21 cellular contexts compared by ENCODE assay signal in genomic region chr22:37311761-37312312, GRCh38. TPM values are rescaled to one million over a fixed set of nuclear protein-coding genes. Genes with fewer than 3 reads are reported as not detected.
DNase-seq lines count a peak whose midpoint lies in the region; ATAC-seq and TF ChIP-seq lines count a peak whose summit lies in the region.
"Had no signal": no experiment of that assay in that cellular context is flagged by ENCODE, and none has a peak within 500 bp of the region (broad histone marks: within the 10 kb centered on the region; RNA-seq: fewer than 3 reads in every experiment).

No MANE protein-coding gene starts in this region.

- H3K27ac Mint-ChIP-seq in CD4-positive, CD25-positive, alpha-beta regulatory T cell, result peak overlapping the region in 2 of 3 donors; percentile 60 to 62
- peak overlapping the region; percentile 61 for H3K27ac Mint-ChIP-seq in activated T-helper 1 cell treated with anti-CD3 and anti-CD28 coated beads, Interleukin-12 subunit alpha, Interleukin-12 subunit beta, Interleukin-2, Interleukin-4 antibody, amounts not matched to agents 30 ng/mL and 10 ng/mL and 1 ng/mL, durations not matched to agents 14 hours and 24 hours and 36 hours
- peak overlapping the region; percentile 58 to 93 for H3K27ac Mint-ChIP-seq in natural killer cell

- intact Hi-C loops in activated T-helper 1 cell treated with anti-CD3 and anti-CD28 coated beads, Interleukin-12 subunit alpha, Interleukin-12 subunit beta, Interleukin-2, Interleukin-4 antibody, amounts not matched to agents 30 ng/mL and 10 ng/mL and 1 ng/mL, durations not matched to agents 14 hours and 24 hours and 36 hours (cut with micrococcal nuclease), result no loop called here
- intact Hi-C loops in natural killer cell (cut with micrococcal nuclease), result loop anchor here (10.0 kb wide), 1 partner anchor 183 kb away; no protein-coding TSS in a partner anchor

- H3K4me1 Mint-ChIP-seq in CD4-positive, CD25-positive, alpha-beta regulatory T cell, result peaks cover 10 to 85% (median 43%) of the 10 kb centered on the region in 4 donors
- H3K4me1 Mint-ChIP-seq in activated T-helper 1 cell treated with anti-CD3 and anti-CD28 coated beads, Interleukin-12 subunit alpha, Interleukin-12 subunit beta, Interleukin-2, Interleukin-4 antibody, amounts not matched to agents 30 ng/mL and 10 ng/mL and 1 ng/mL, durations not matched to agents 14 hours and 24 hours and 36 hours (ENCODE audit: low read depth), result peaks cover 84% of the 10 kb centered on the region
- peaks cover 67 to 83% of the 10 kb centered on the region in 2 donors for H3K4me1 Mint-ChIP-seq in natural killer cell

- no peaks in the 10 kb centered on the region for H3K27me3 Mint-ChIP-seq in CD4-positive, CD25-positive, alpha-beta regulatory T cell
- H3K27me3 Mint-ChIP-seq in activated T-helper 1 cell treated with anti-CD3 and anti-CD28 coated beads, Interleukin-12 subunit alpha, Interleukin-12 subunit beta, Interleukin-2, Interleukin-4 antibody, amounts not matched to agents 30 ng/mL and 10 ng/mL and 1 ng/mL, durations not matched to agents 14 hours and 24 hours and 36 hours (ENCODE audit: insufficient read depth), result no peaks in the 10 kb centered on the region
- no peaks in the 10 kb centered on the region for H3K27me3 Mint-ChIP-seq in natural killer cell (ENCODE audit: low read depth in 2 of 2)

- peaks cover 22% of the 10 kb centered on the region for H3K36me3 Mint-ChIP-seq in CD4-positive, CD25-positive, alpha-beta regulatory T cell
- peaks cover 41% of the 10 kb centered on the region for H3K36me3 Mint-ChIP-seq in activated T-helper 1 cell treated with anti-CD3 and anti-CD28 coated beads, Interleukin-12 subunit alpha, Interleukin-12 subunit beta, Interleukin-2, Interleukin-4 antibody, amounts not matched to agents 30 ng/mL and 10 ng/mL and 1 ng/mL, durations not matched to agents 14 hours and 24 hours and 36 hours (ENCODE audit: low read depth)
- no peaks in the 10 kb centered on the region for H3K36me3 Mint-ChIP-seq in natural killer cell

- peak overlapping the region; percentile 91 for H3K4me2 ChIP-seq in BLaER1

- H3K27ac ChIP-seq in BLaER1, result 0 out of 2 replicates have a peak overlapping the region, but pooled peaks have one; percentile 37
- no peak overlapping the region for H3K27ac ChIP-seq in CD4-positive, CD25-positive, alpha-beta regulatory T cell (ENCODE audit: insufficient read depth, low read length, poor library complexity, severe bottlenecking)
- H3K27ac ChIP-seq: coronary artery, pancreas, sigmoid colon, testis, vagina had no signal

- H3K27me3 ChIP-seq in BLaER1, result no peaks in the 10 kb centered on the region
- H3K27me3 ChIP-seq in CD4-positive, CD25-positive, alpha-beta regulatory T cell (ENCODE audit: control insufficient read depth, insufficient read depth, low read length), result no peaks in the 10 kb centered on the region
- H3K27me3 ChIP-seq: pancreas, testis, vagina had no signal

- peaks cover 100% of the 10 kb centered on the region for H3K4me1 ChIP-seq in BLaER1
- peaks cover 68% of the 10 kb centered on the region for H3K4me1 ChIP-seq in CD4-positive, CD25-positive, alpha-beta regulatory T cell (ENCODE audit: control insufficient read depth, insufficient read depth, low read length, poor library complexity, severe bottlenecking)

- H4K20me1 ChIP-seq in BLaER1, result peaks cover 14% of the 10 kb centered on the region

- DNase-seq in CD4-positive, CD25-positive, alpha-beta regulatory T cell, result no peak
- DNase-seq in activated T-helper 1 cell treated with anti-CD3 and anti-CD28 coated beads, Interleukin-12 subunit alpha, Interleukin-12 subunit beta, Interleukin-2, Interleukin-4 antibody, amounts not matched to agents 30 ng/mL and 10 ng/mL and 1 ng/mL, durations not matched to agents 14 hours and 24 hours and 36 hours (ENCODE audit: low spot score), result no peak
- DNase-seq in natural killer cell, result no peak
- no peak for DNase-seq in NCI-H1417 (lab: John Stamatoyannopoulos, UW)
- DNase-seq: activated effector memory CD4-positive, alpha-beta T cell treated with anti-CD3 and anti-CD28 coated beads, Interleukin-2, amount 50 U/mL, for 16 hours; KBM-7; NCI-H1694; NCI-H2171; NCI-H526 treated with DMSO at 0.1 percent for 48 hours; pancreas; sigmoid colon; testis had no signal

- no peak overlapping the region for H3K4me3 ChIP-seq in BLaER1
- H3K4me3 ChIP-seq in CD4-positive, CD25-positive, alpha-beta regulatory T cell (ENCODE audit: low read depth, low read length), result no peak overlapping the region
- H3K4me3 ChIP-seq: coronary artery, pancreas, sigmoid colon, testis, vagina had no signal

- no peak overlapping the region for H3K9ac ChIP-seq in BLaER1

- H3K36me3 ChIP-seq in BLaER1, result peaks cover 24% of the 10 kb centered on the region
- peaks cover 38% of the 10 kb centered on the region for H3K36me3 ChIP-seq in CD4-positive, CD25-positive, alpha-beta regulatory T cell (ENCODE audit: control insufficient read depth, insufficient read depth, low read length)
- H3K36me3 ChIP-seq: pancreas, sigmoid colon, vagina had no signal

- peaks cover 0 to 2% (median 0%) of the 10 kb centered on the region in 7 donors for H3K9me3 Mint-ChIP-seq in CD4-positive, CD25-positive, alpha-beta regulatory T cell
- H3K9me3 Mint-ChIP-seq in activated T-helper 1 cell treated with anti-CD3 and anti-CD28 coated beads, Interleukin-12 subunit alpha, Interleukin-12 subunit beta, Interleukin-2, Interleukin-4 antibody, amounts not matched to agents 30 ng/mL and 10 ng/mL and 1 ng/mL, durations not matched to agents 14 hours and 24 hours and 36 hours, result no peaks in the 10 kb centered on the region
- H3K9me3 Mint-ChIP-seq in natural killer cell, result no peaks in the 10 kb centered on the region

- TF ChIP-seq CTCF in natural killer cell (IDR thresholded peaks at IDR 0.05), result no peak

- ATAC-seq in CD4-positive, CD25-positive, alpha-beta regulatory T cell (ENCODE audit: low read depth in 2 of 2), result no peak
- ATAC-seq in natural killer cell (no peak), HG03159 (IDR thresholded peaks at IDR 0.05; ENCODE audit: unreplicated experiment) (no peak), HG03432 (IDR thresholded peaks at IDR 0.05; ENCODE audit: unreplicated experiment) (no peak)
- ATAC-seq: HCT116 had no signal

- H3K4me3 Mint-ChIP-seq in CD4-positive, CD25-positive, alpha-beta regulatory T cell, result peak overlapping the region in 1 of 4 donors; percentile 41
- no peak overlapping the region for H3K4me3 Mint-ChIP-seq in activated T-helper 1 cell treated with anti-CD3 and anti-CD28 coated beads, Interleukin-12 subunit alpha, Interleukin-12 subunit beta, Interleukin-2, Interleukin-4 antibody, amounts not matched to agents 30 ng/mL and 10 ng/mL and 1 ng/mL, durations not matched to agents 14 hours and 24 hours and 36 hours
- H3K4me3 Mint-ChIP-seq in natural killer cell, result no peak overlapping the region

- H3K9me3 ChIP-seq in BLaER1, result no peaks in the 10 kb centered on the region
- no peaks in the 10 kb centered on the region for H3K9me3 ChIP-seq in CD4-positive, CD25-positive, alpha-beta regulatory T cell (ENCODE audit: control insufficient read depth in 2 of 2, low read length in 2 of 2)
- H3K9me3 ChIP-seq: pancreas, sigmoid colon, testis, vagina had no signal

RNA-seq across cellular contexts. Expression of gene CYTH4, which starts 29.5 kb away (rescaled TPM):
- total RNA-seq in CD4-positive, CD25-positive, alpha-beta regulatory T cell, result 153 TPM
- 10 to 100 TPM; 47.4 to 56.9 (median 48.9) TPM for polyA plus RNA-seq in CD4-positive, CD25-positive, alpha-beta regulatory T cell
- total RNA-seq in activated T-helper 1 cell treated with anti-CD3 and anti-CD28 coated beads, Interleukin-12 subunit alpha, Interleukin-12 subunit beta, Interleukin-2, Interleukin-4 antibody, amounts not matched to agents 30 ng/mL and 10 ng/mL and 1 ng/mL, durations not matched to agents 14 hours and 24 hours and 36 hours, result 49.5 and 57.1 TPM in 2 replicates
- total RNA-seq in natural killer cell, result 100 to 1,000 TPM; 219 to 260 (median 249) TPM
- total RNA-seq: bronchial epithelial cell, myocyte had no signal
- polyA plus RNA-seq: fibroblast of lung had no signal
